8 cellular contexts compared by ENCODE assay signal in the genomic region with DNA sequence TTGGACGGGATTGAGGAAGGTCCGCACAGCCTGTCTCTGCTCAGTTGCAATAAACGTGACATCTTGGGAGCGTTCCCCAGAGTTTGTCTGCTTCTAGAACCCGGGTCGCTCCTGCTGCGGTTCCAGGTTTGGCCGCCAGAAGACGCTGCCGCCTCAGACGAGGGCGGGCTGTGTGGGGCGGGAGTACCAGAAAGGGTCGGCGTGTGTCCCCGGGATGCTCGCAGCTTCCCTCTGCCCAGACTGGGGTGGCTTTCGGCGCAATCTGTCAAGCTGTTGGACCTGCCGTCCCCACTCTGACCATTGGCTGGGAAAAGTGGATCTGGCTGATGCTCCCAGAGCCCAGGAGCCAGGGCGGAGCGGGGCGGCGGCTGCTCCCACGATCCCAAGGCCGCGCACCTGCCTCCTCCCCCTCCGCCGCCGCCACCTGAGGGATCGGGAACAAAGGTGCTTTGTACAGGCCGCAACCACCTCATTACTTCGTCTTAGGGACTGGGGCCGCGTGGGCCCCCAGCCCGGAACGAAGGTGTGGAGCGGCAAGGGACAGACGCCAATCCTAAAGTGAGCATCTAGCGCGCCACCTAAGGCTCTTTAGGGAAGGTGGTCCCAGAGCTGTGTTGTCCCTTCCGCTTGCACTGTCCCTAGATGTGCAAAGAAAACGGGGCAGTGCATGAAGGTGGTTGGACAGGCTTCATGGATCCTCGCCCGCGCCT. TPM values are rescaled to one million over a fixed set of nuclear protein-coding genes. Genes with fewer than 3 reads are reported as not detected.
DNase-seq lines count a peak whose midpoint lies in the region; ATAC-seq and TF ChIP-seq lines count a peak whose summit lies in the region.

No MANE protein-coding gene starts in this region.

- H3K27ac ChIP-seq in coronary artery = no peak overlapping the region

- H3K27ac Mint-ChIP-seq in memory B cell = peak overlapping the region; percentile 11

- H3K9me3 Mint-ChIP-seq in memory B cell = no peaks in the 10 kb centered on the region

- peak; percentile 49 for TF ChIP-seq CTCF in coronary artery (IDR thresholded peaks at IDR 0.05)

- no peaks in the 10 kb centered on the region; the same call in 1 of the 2 replicates for H3K36me3 ChIP-seq in ES-I3 (ENCODE audit: insufficient read depth, low read length)

- H3K4me1 Mint-ChIP-seq in memory B cell = peaks cover 26% of the 10 kb centered on the region

- peak overlapping the region; percentile 92; the same call in 1 of the 2 replicates for H3K9ac ChIP-seq in ES-I3 (ENCODE audit: low read depth, low read length)

- H3K36me3 Mint-ChIP-seq in memory B cell = peaks cover 9% of the 10 kb centered on the region

- no peaks in the 10 kb centered on the region for H3K4me1 ChIP-seq in ES-I3 (ENCODE audit: insufficient read depth, low read length)

- peak overlapping the region; percentile 94 for H3K4me3 ChIP-seq in coronary artery

- H3K27me3 Mint-ChIP-seq in memory B cell = no peaks in the 10 kb centered on the region

- H3K9me3 ChIP-seq in ES-I3 (ENCODE audit: control insufficient read depth, insufficient read depth, low read length) = no peaks in the 10 kb centered on the region

- H3K4me3 Mint-ChIP-seq in memory B cell = peak overlapping the region; percentile 96

- DNase-seq in M059J (ENCODE audit: low read depth) (peak; percentile 22), coronary artery (ENCODE audit: low spot score) (no peak), memory B cell (ENCODE audit: low spot score in 2 of 2) (peak; percentile 78 to 86), SHP77 treated with DMSO at 0.1 percent for 48 hours (lab: John Stamatoyannopoulos, UW) (no peak)
- DNase-seq in activated CD4-positive, CD25-positive, alpha-beta regulatory T cell (lab: John Stamatoyannopoulos, UW) = peak; percentile 39 to 50 (median 44)
- peak; percentile 45 to 71 for DNase-seq in stimulated activated CD8-positive, alpha-beta memory T cell treated with anti-CD3 and anti-CD28 coated beads, Interleukin-7, amount 100 ng/mL, for 1 hour (ENCODE audit: low read depth in 2 of 2)

- ATAC-seq in memory B cell (ENCODE audit: low read depth) (peak; percentile 22), HG03108 (IDR thresholded peaks at IDR 0.05; ENCODE audit: unreplicated experiment) (no peak)

RNA-seq across cellular contexts. Expression of a gene that starts 0.7 kb away (rescaled TPM):
- 22.8 and 36.2 TPM in 2 replicates for total RNA-seq in M059J (2014; rRNA removed; shearing (Covaris generic))

RNA-seq across cellular contexts. Expression of a gene that starts 11.7 kb away (rescaled TPM):
- 74.5 and 90.0 TPM in 2 replicates for total RNA-seq in M059J (2014; rRNA removed; shearing (Covaris generic))

RNA-seq across cellular contexts. Expression of a gene that starts 15.8 kb away (rescaled TPM):
- 0.59 and 2.9 TPM in 2 replicates for total RNA-seq in M059J (2014; rRNA removed; shearing (Covaris generic))

RNA-seq across cellular contexts. Expression of a gene that starts 29.2 kb away (rescaled TPM):
- total RNA-seq in M059J (2014; rRNA removed; shearing (Covaris generic)) = not detected in 2 replicates

RNA-seq across cellular contexts. Expression of a gene that starts 29.3 kb away (rescaled TPM):
- not detected in 2 replicates for total RNA-seq in M059J (2014; rRNA removed; shearing (Covaris generic))

Comparison
In these comparisons a context has a peak if more than half of its experiments do, and no peak if none do; other contexts are left out.
1. DNase-seq: peak in M059J (single experiment), activated CD4-positive, CD25-positive, alpha-beta regulatory T cell (4 of 4), memory B cell (2 of 2) and stimulated activated CD8-positive, alpha-beta memory T cell treated with anti-CD3 and anti-CD28 coated beads, Interleukin-7, amount 100 ng/mL, for 1 hour (2 of 2); none in coronary artery (single experiment) and SHP77 treated with DMSO at 0.1 percent for 48 hours (single experiment).